26 cellular contexts compared by ENCODE assay signal in the genomic region with DNA sequence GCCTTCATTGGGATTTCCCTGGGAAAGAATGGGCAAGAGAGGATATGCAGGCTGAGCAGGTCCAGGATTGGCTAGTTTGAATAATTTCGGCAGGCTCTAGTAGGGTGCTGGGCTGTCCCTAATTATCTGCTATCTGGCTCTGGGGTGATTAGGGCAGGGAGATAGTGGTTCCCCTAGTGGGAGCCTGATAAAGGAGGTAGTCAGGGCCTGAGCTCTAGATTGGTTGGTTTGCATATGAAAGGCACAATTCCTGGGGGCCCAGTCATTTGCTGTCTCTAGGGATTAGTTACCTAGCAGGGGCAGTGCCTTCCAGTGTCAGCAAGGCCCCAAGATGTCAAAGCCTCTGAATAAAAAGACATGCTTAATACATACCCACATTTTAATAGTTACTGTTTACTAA.
"Had no signal": no experiment of that assay in that cellular context is flagged by ENCODE, and none has a peak within 500 bp of the region (broad histone marks: within the 10 kb centered on the region; RNA-seq: fewer than 3 reads in every experiment).

No MANE protein-coding gene starts in this region.

- H3K36me3 Mint-ChIP-seq: activated naive CD4-positive, alpha-beta T cell treated with anti-CD3 and anti-CD28 coated beads, Interleukin-2, amount 10 ng/mL, durations not matched to agents 7 days and 5 days; immature natural killer cell; naive B cell; stimulated activated memory B cell treated with anti-CD40 and anti-IgM and Interleukin-4, amounts not matched to agents 10 μg/mL and 1 μg/mL and 100 μg/mL, for 72 hours; T-cell had no signal

- H3K27me3 ChIP-seq: breast epithelium, esophagus muscularis mucosa, neutrophil, spleen had no signal

- H3K27me3 Mint-ChIP-seq: activated naive CD4-positive, alpha-beta T cell treated with anti-CD3 and anti-CD28 coated beads, Interleukin-2, amount 10 ng/mL, durations not matched to agents 7 days and 5 days; activated naive CD8-positive, alpha-beta T cell treated with anti-CD3 and anti-CD28 coated beads, Interleukin-2, amount 50 U/mL, for 24 hours; naive B cell; stimulated activated memory B cell treated with anti-CD40 and anti-IgM and Interleukin-4, amounts not matched to agents 10 μg/mL and 1 μg/mL and 100 μg/mL, for 72 hours; T-cell had no signal

- DNase-seq: activated CD4-positive, alpha-beta T cell treated with anti-CD3 and anti-CD28 coated beads, Interleukin-2, amount 50 U/mL, for 1 hour; activated CD8-positive, alpha-beta memory T cell treated with anti-CD3 and anti-CD28 coated beads, Interleukin-2, amount 50 U/mL, for 4 hours; activated effector memory CD4-positive, alpha-beta T cell treated with Interleukin-2 at 50 U/mL for 16 hours; activated naive CD4-positive, alpha-beta T cell treated with anti-CD3 and anti-CD28 coated beads, Interleukin-2, amount 10 ng/mL, durations not matched to agents 7 days and 5 days; activated naive CD8-positive, alpha-beta T cell treated with anti-CD3 and anti-CD28 coated beads, Interleukin-2, amount 50 U/mL, for 24 hours; activated T-cell treated with anti-CD3 and anti-CD28 coated beads, Interleukin-2, amount 50 U/mL, for 48 hours; aorta; cerebellar nuclear complex; cortex of kidney; effector CD8-positive, alpha-beta T cell; immature natural killer cell; kidney glomerular epithelial cell; left ventricle myocardium superior; mucosa of descending colon; naive B cell; posterior cingulate gyrus; retina; spleen; stimulated activated CD4-positive, alpha-beta T cell treated with anti-CD3 and anti-CD28 coated beads, Interleukin-4, amount 100 ng/mL, for 4 hours; T-cell had no signal

- H3K4me1 ChIP-seq: breast epithelium, esophagus muscularis mucosa, spleen had no signal

- H3K4me3 ChIP-seq: breast epithelium, esophagus muscularis mucosa, mucosa of descending colon, spleen, thoracic aorta had no signal

- H3K27ac Mint-ChIP-seq: activated naive CD4-positive, alpha-beta T cell treated with anti-CD3 and anti-CD28 coated beads, Interleukin-2, amount 10 ng/mL, durations not matched to agents 7 days and 5 days; activated naive CD8-positive, alpha-beta T cell treated with anti-CD3 and anti-CD28 coated beads, Interleukin-2, amount 50 U/mL, for 24 hours; immature natural killer cell; naive B cell; stimulated activated memory B cell treated with anti-CD40 and anti-IgM and Interleukin-4, amounts not matched to agents 10 μg/mL and 1 μg/mL and 100 μg/mL, for 72 hours; T-cell had no signal

- H3K27ac ChIP-seq: breast epithelium, esophagus muscularis mucosa, neutrophil, spleen, thoracic aorta had no signal

- H3K36me3 ChIP-seq: breast epithelium, esophagus muscularis mucosa, neutrophil, spleen, thoracic aorta had no signal

- H3K9me3 ChIP-seq: esophagus muscularis mucosa, mucosa of descending colon, neutrophil, spleen, thoracic aorta had no signal

- H3K9me3 Mint-ChIP-seq: activated naive CD8-positive, alpha-beta T cell treated with anti-CD3 and anti-CD28 coated beads, Interleukin-2, amount 50 U/mL, for 24 hours had no signal

- FAIRE-seq: endothelial cell of umbilical vein had no signal

- H3K4me1 Mint-ChIP-seq: activated naive CD4-positive, alpha-beta T cell treated with anti-CD3 and anti-CD28 coated beads, Interleukin-2, amount 10 ng/mL, durations not matched to agents 7 days and 5 days; activated naive CD8-positive, alpha-beta T cell treated with anti-CD3 and anti-CD28 coated beads, Interleukin-2, amount 50 U/mL, for 24 hours; immature natural killer cell; naive B cell; stimulated activated memory B cell treated with anti-CD40 and anti-IgM and Interleukin-4, amounts not matched to agents 10 μg/mL and 1 μg/mL and 100 μg/mL, for 72 hours; T-cell had no signal

- H3K4me3 Mint-ChIP-seq: activated naive CD4-positive, alpha-beta T cell treated with anti-CD3 and anti-CD28 coated beads, Interleukin-2, amount 10 ng/mL, durations not matched to agents 7 days and 5 days; activated naive CD8-positive, alpha-beta T cell treated with anti-CD3 and anti-CD28 coated beads, Interleukin-2, amount 50 U/mL, for 24 hours; immature natural killer cell; stimulated activated memory B cell treated with anti-CD40 and anti-IgM and Interleukin-4, amounts not matched to agents 10 μg/mL and 1 μg/mL and 100 μg/mL, for 72 hours; T-cell had no signal
